ENCODE assay signal across 1 cellular context in the genomic region with DNA sequence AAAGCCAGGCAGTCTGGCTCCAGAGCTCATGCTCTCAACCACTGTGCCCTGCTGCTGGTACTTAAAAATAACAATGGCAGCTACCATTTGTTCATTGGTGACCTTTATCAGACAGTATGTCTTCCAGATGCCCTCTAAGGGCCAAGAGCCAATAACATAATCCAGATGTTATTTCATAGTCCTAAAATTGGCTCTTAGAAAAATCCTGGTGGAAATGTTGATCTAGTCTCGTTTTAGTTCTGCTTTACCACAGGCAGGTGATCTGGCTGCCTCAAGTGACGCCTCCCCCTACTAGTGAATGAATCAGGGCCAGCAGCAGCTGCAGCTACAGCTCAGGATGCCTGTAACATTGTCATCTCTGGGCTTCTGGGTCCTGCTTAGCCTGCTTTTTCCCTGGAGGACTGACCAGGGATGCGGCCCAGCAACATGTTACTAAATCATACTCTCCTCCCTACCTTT.
TF ChIP-seq lines count a peak whose summit lies in the region.

No MANE protein-coding gene starts in this region.

TF ChIP-seq in HEK293, 187 proteins besides CTCF, POLR2A, EP300 and RAD21 (continued from another document):
- TF ChIP-seq, protein P1, sequence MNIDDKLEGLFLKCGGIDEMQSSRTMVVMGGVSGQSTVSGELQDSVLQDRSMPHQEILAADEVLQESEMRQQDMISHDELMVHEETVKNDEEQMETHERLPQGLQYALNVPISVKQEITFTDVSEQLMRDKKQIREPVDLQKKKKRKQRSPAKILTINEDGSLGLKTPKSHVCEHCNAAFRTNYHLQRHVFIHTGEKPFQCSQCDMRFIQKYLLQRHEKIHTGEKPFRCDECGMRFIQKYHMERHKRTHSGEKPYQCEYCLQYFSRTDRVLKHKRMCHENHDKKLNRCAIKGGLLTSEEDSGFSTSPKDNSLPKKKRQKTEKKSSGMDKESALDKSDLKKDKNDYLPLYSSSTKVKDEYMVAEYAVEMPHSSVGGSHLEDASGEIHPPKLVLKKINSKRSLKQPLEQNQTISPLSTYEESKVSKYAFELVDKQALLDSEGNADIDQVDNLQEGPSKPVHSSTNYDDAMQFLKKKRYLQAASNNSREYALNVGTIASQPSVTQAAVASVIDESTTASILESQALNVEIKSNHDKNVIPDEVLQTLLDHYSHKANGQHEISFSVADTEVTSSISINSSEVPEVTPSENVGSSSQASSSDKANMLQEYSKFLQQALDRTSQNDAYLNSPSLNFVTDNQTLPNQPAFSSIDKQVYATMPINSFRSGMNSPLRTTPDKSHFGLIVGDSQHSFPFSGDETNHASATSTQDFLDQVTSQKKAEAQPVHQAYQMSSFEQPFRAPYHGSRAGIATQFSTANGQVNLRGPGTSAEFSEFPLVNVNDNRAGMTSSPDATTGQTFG (tag by site-specific recombination; IDR thresholded peaks at IDR 0.05; ENCODE audit: borderline replicate concordance): no peak
- TF ChIP-seq ZNF544 (tag by site-specific recombination; IDR thresholded peaks at IDR 0.05) (no peak), ZNF48 (tag by site-specific recombination; IDR thresholded peaks at IDR 0.05) (no peak), GFI1B (tag by site-specific recombination; IDR thresholded peaks at IDR 0.05) (no peak), ZNF549 (tag by site-specific recombination; IDR thresholded peaks at IDR 0.05) (no peak), ZNF184 (tag by site-specific recombination; IDR thresholded peaks at IDR 0.05) (no peak)
- TF ChIP-seq, protein P2, sequence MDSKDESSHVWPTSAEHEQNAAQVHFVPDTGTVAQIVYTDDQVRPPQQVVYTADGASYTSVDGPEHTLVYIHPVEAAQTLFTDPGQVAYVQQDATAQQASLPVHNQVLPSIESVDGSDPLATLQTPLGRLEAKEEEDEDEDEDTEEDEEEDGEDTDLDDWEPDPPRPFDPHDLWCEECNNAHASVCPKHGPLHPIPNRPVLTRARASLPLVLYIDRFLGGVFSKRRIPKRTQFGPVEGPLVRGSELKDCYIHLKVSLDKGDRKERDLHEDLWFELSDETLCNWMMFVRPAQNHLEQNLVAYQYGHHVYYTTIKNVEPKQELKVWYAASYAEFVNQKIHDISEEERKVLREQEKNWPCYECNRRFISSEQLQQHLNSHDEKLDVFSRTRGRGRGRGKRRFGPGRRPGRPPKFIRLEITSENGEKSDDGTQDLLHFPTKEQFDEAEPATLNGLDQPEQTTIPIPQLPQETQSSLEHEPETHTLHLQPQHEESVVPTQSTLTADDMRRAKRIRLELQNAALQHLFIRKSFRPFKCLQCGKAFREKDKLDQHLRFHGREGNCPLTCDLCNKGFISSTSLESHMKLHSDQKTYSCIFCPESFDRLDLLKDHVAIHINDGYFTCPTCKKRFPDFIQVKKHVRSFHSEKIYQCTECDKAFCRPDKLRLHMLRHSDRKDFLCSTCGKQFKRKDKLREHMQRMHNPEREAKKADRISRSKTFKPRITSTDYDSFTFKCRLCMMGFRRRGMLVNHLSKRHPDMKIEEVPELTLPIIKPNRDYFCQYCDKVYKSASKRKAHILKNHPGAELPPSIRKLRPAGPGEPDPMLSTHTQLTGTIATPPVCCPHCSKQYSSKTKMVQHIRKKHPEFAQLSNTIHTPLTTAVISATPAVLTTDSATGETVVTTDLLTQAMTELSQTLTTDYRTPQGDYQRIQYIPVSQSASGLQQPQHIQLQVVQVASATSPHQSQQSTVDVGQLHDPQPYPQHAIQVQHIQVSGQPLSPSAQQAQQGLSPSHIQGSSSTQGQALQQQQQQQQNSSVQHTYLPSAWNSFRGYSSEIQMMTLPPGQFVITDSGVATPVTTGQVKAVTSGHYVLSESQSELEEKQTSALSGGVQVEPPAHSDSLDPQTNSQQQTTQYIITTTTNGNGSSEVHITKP (tag by site-specific recombination; IDR thresholded peaks at IDR 0.05): peak; percentile 55
